ENCODE assay signal across 1 cellular context in genomic region chr2:200585340-200585729, GRCh38.
TF ChIP-seq lines count a peak whose summit lies in the region.

No MANE protein-coding gene starts in this region.

TF ChIP-seq in WTC11, 78 proteins besides CTCF, POLR2A, EP300 and RAD21 (continued from another document):
- TF ChIP-seq, protein P1, sequence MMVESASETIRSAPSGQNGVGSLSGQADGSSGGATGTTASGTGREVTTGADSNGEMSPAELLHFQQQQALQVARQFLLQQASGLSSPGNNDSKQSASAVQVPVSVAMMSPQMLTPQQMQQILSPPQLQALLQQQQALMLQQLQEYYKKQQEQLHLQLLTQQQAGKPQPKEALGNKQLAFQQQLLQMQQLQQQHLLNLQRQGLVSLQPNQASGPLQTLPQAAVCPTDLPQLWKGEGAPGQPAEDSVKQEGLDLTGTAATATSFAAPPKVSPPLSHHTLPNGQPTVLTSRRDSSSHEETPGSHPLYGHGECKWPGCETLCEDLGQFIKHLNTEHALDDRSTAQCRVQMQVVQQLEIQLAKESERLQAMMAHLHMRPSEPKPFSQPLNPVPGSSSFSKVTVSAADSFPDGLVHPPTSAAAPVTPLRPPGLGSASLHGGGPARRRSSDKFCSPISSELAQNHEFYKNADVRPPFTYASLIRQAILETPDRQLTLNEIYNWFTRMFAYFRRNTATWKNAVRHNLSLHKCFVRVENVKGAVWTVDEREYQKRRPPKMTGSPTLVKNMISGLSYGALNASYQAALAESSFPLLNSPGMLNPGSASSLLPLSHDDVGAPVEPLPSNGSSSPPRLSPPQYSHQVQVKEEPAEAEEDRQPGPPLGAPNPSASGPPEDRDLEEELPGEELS (CRISPR knock-in tag; IDR thresholded peaks at IDR 0.05): no peak
